Comparison of ENCODE assay signal across 7 cellular contexts in the genomic region with DNA sequence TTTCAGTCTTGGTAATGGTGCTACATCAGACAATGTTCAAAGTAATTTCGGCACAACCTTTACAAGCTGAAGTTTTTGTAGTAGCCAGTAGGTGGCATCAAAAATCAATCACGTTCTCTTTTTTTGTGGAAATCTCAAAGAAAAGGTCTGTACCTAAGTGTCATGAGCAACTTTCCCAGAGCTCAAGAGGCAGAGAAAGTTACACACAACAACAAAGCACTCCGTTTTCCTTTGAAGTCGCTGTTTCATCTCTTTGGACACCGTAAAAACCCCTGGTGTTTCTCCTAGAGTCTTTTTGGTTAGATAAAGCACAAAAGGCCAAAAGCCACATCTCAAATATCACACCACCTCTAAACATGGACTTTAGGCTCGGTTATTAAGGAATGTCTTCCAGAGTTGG.
A peak's percentile ranks its signal among the peaks of the same experiment; 100 is the strongest.
DNase-seq lines count a peak whose midpoint lies in the region; ATAC-seq and TF ChIP-seq lines count a peak whose summit lies in the region.

No MANE protein-coding gene starts in this region.

- peak; percentile 27 for DNase-seq in G401 (ENCODE audit: low spot score)
- peak in 1 of 2 experiments; percentile 1 for DNase-seq in HL-60 (ENCODE audit: low read depth in 1 of 2, low spot score in 1 of 2)
- peak; percentile 37 for DNase-seq in OCI-LY7 (ENCODE audit: low spot score)
- DNase-seq in esophagus muscularis mucosa (ENCODE audit: extremely low spot score) = no peak
- DNase-seq in prostate gland (ENCODE audit: low spot score) = no peak
- DNase-seq in C1 segment of cervical spinal cord (lab: John Stamatoyannopoulos, UW) = no peak

- H3K4me1 ChIP-seq in OCI-LY7 (ENCODE audit: insufficient read depth, low read length, poor library complexity, severe bottlenecking) (no peaks in the 10 kb centered on the region), esophagus muscularis mucosa (no peaks in the 10 kb centered on the region), prostate gland (replicated peaks) (no peaks in the 10 kb centered on the region)

- no TSS peak for BruUV-seq in OCI-LY7 (replicated peaks; lab: Mats Ljungman, UMichigan)

- H3K79me2 ChIP-seq in OCI-LY7 (ENCODE audit: insufficient read depth, low read depth, low read length) = no peaks in the 10 kb centered on the region

- no peaks in the 10 kb centered on the region for H3K9me3 ChIP-seq in OCI-LY7 (ENCODE audit: low read length)
- no peaks in the 10 kb centered on the region for H3K9me3 ChIP-seq in esophagus muscularis mucosa
- H3K9me3 ChIP-seq in prostate gland = no peaks in the 10 kb centered on the region

- H3K27me3 ChIP-seq in HL-60 (ENCODE audit: insufficient read depth, poor library complexity, severe bottlenecking) (no peaks in the 10 kb centered on the region), esophagus muscularis mucosa (no peaks in the 10 kb centered on the region), prostate gland (replicated peaks; ENCODE audit: insufficient read depth) (no peaks in the 10 kb centered on the region)

- no peaks in the 10 kb centered on the region for H3K9me2 ChIP-seq in OCI-LY7 (ENCODE audit: insufficient read depth, low read length)

- TF ChIP-seq POLR2A in esophagus muscularis mucosa (IDR thresholded peaks at IDR 0.05; ENCODE audit: low read depth) (no peak), prostate gland (IDR thresholded peaks at IDR 0.05) (no peak)

- no peak overlapping the region for H2AFZ ChIP-seq in OCI-LY7 (ENCODE audit: low read length)

- H3K4me2 ChIP-seq in OCI-LY7 (ENCODE audit: low read length) = no peak overlapping the region

- 10% methylated on average over 6 of the region's 6 CpGs for WGBS in esophagus muscularis mucosa
- WGBS in prostate gland = 3% methylated on average over 6 of the region's 6 CpGs

- no peaks in the 10 kb centered on the region for H3K36me3 ChIP-seq in OCI-LY7 (ENCODE audit: insufficient read depth, low read length)
- H3K36me3 ChIP-seq in esophagus muscularis mucosa = no peaks in the 10 kb centered on the region
- H3K36me3 ChIP-seq in prostate gland = no peaks in the 10 kb centered on the region

- CTCF ChIA-PET in OCI-LY7 (lab: Charles Lee; ENCODE audit: unreplicated experiment) = no interaction called here

- H3K27ac ChIP-seq in HL-60 (replicated peaks) (no peak overlapping the region), OCI-LY7 (ENCODE audit: low read depth, low read length, poor library complexity, severe bottlenecking) (no peak overlapping the region), esophagus muscularis mucosa (replicated peaks in 1 of 4) (no peak overlapping the region), prostate gland (no peak overlapping the region)

- TF ChIP-seq EP300 in esophagus muscularis mucosa (IDR thresholded peaks at IDR 0.05) = no peak

- no peaks in the 10 kb centered on the region for H4K20me1 ChIP-seq in OCI-LY7 (ENCODE audit: insufficient read depth, low read length)

- peak; percentile 86 for ATAC-seq in GM21381 (IDR thresholded peaks at IDR 0.05; ENCODE audit: unreplicated experiment)

- no peak overlapping the region for H3K4me3 ChIP-seq in HL-60 (replicated peaks; ENCODE audit: insufficient read depth, low read length)
- H3K4me3 ChIP-seq in OCI-LY7 (ENCODE audit: low read depth, low read length, poor library complexity, severe bottlenecking) = no peak overlapping the region
- H3K4me3 ChIP-seq in esophagus muscularis mucosa = no peak overlapping the region
- H3K4me3 ChIP-seq in prostate gland = no peak overlapping the region

- TF ChIP-seq CTCF in HL-60 (IDR thresholded peaks at IDR 0.05; ENCODE audit: insufficient read depth, low read length) (peak; percentile 3), OCI-LY7 (conservative IDR thresholded peaks at IDR 0.05; ENCODE audit: low read length) (peak; percentile 78), esophagus muscularis mucosa (IDR thresholded peaks at IDR 0.05) (peak; percentile 48 to 61 (median 49)), prostate gland (IDR thresholded peaks at IDR 0.05) (peak in 3 of 4 experiments; percentile 27 to 51 (median 34))

- POLR2A ChIA-PET in OCI-LY7 (lab: Charles Lee) = interaction anchor here (1.1 kb wide), 1 partner anchor 26 kb away, joined by 5 read pairs; no protein-coding TSS in a partner anchor

- in situ Hi-C loops in G401 (cut with HindIII; ENCODE audit: low sequenced_read_pairs) = no loop called here

- intact Hi-C loops in OCI-LY7 (cut with micrococcal nuclease; ENCODE audit: unreplicated experiment) (loop anchor here (10.0 kb wide), 1 partner anchor 369 kb away; no protein-coding TSS in a partner anchor), esophagus muscularis mucosa (cut with DNase I) (loop anchor here (5.0 kb wide), 1 partner anchor 367 kb away; no protein-coding TSS in a partner anchor), prostate gland (cut with DNase I) (loop anchor here (5.0 kb wide), 1 partner anchor 367 kb away; no protein-coding TSS in a partner anchor)

Comparison
In these comparisons a context has a peak if more than half of its experiments do, and no peak if none do; other contexts are left out.
1. DNase-seq: peak in G401 (single experiment) and OCI-LY7 (single experiment); none in esophagus muscularis mucosa (single experiment), prostate gland (single experiment) and C1 segment of cervical spinal cord (0 of 14).
2. CTCF ChIP-seq: peak in every context shown above with its lines; median percentile 78 in OCI-LY7; 49 in esophagus muscularis mucosa; 34 in prostate gland; 3 in HL-60.